11 cellular contexts compared by ENCODE assay signal in genomic region chr18:886076-886475, GRCh38. TPM values are rescaled to one million over a fixed set of nuclear protein-coding genes. Genes with fewer than 3 reads are reported as not detected.
"Had no signal": no experiment of that assay in that cellular context is flagged by ENCODE, and none has a peak within 500 bp of the region (broad histone marks: within the 10 kb centered on the region; RNA-seq: fewer than 3 reads in every experiment).

No MANE protein-coding gene starts in this region.

- ATAC-seq: HepG2, K562 had no signal

- FAIRE-seq: HepG2, HTR-8/SVneo, K562 had no signal

- H3K4me3 ChIP-seq: K562 had no signal

- DNase-seq: IMR-90, KBM-7, KG1 had no signal

- H3K27ac ChIP-seq: HL-60, KMS-11 had no signal

RNA-seq across cellular contexts. Expression of gene ADCYAP1, which starts 18.6 kb away (rescaled TPM):
- total RNA-seq: HepG2, HT-29, HT1080, IMR-90, K562 had no signal
- polyA plus RNA-seq: HepG2, IgD-negative memory B cell, IMR-90 had no signal
